In genomic region chr7:102572320-102573245, GRCh38 we compare ENCODE assay signal across 8 cellular contexts. TPM values are rescaled to one million over a fixed set of nuclear protein-coding genes. Genes with fewer than 3 reads are reported as not detected.
DNase-seq lines count a peak whose midpoint lies in the region; ATAC-seq, FAIRE-seq and TF ChIP-seq lines count a peak whose summit lies in the region.
"Not testable (repeated sequence)": the region's sequence is repeated elsewhere in the genome, so short reads cannot be mapped to it uniquely, and the experiment has no call there.

Gene POLR2J3 (minus strand): TSS chr7:102572583. CDS start chr7:102572521, 62 bp downstream.

- not testable (repeated sequence) for H2AFZ ChIP-seq in HepG2 (ENCODE audit: low read length); smooth muscle cell (ENCODE audit: low read depth)

- H3K27me3 ChIP-seq in duodenal mucosa (ENCODE audit: control insufficient read depth in 1 of 2, insufficient read depth in 2 of 2, low read length in 2 of 2); HepG2 (ENCODE audit: control insufficient read depth in 1 of 2, insufficient read depth in 2 of 2, low read length in 2 of 2); smooth muscle cell (ENCODE audit: low read depth); uterus: not testable (repeated sequence)

- not testable (repeated sequence) for H3K9me3 ChIP-seq in duodenal mucosa (ENCODE audit: control insufficient read depth in 1 of 2, low read length in 2 of 2); HepG2 (ENCODE audit: low read length); smooth muscle cell (replicated peaks; ENCODE audit: low read depth); uterus

- not testable (repeated sequence) for TF ChIP-seq EP300 in HepG2 (IDR thresholded peaks at IDR 0.05; ENCODE audit: low read depth in 2 of 2, low read length in 2 of 2)
- peak; percentile 61; the same call in 1 of the 2 replicates for TF ChIP-seq EP300 in HepG2 (CRISPR knock-in tag; IDR thresholded peaks at IDR 0.05; ENCODE audit: borderline replicate concordance)

- TF ChIP-seq CTCF in NB4 (IDR thresholded peaks at IDR 0.05; ENCODE audit: low read depth, low read length) (peak; percentile 50), HepG2 (CRISPR knock-in tag; IDR thresholded peaks at IDR 0.05) (peak; percentile 62), smooth muscle cell (IDR thresholded peaks at IDR 0.05; ENCODE audit: borderline replicate concordance, insufficient read depth, poor library complexity, severe bottlenecking) (peak; percentile 31), uterus (IDR thresholded peaks at IDR 0.05) (peak; percentile 49 to 62 (median 52))

- in situ Hi-C loops in HepG2 (cut with HindIII; ENCODE audit: extremely low pct_ligation_motif_present, low pct_unique_long_range_greater_than_20kb) = not testable (repeated sequence)

- H3F3A ChIP-seq in smooth muscle cell (ENCODE audit: low read depth) = not testable (repeated sequence)

- not testable (repeated sequence) for TF ChIP-seq POLR2A in NB4 (IDR thresholded peaks at IDR 0.05; ENCODE audit: extremely low read depth, insufficient read length); uterus (IDR thresholded peaks at IDR 0.05)
- TF ChIP-seq POLR2A in HepG2 (IDR thresholded peaks at IDR 0.05; ENCODE audit: insufficient read depth in 1 of 2, low read depth in 2 of 2, low read length in 2 of 2) = peak; percentile 46 to 52; a peak in 2 of 4 replicates

- peak within 1 kb of the TSS; percentile 71 for H3K4me3 ChIP-seq in NB4 (ENCODE audit: low read depth, low read length)
- H3K4me3 ChIP-seq in duodenal mucosa (ENCODE audit: low read depth in 1 of 2, low read length in 2 of 2) = peak within 1 kb of the TSS; percentile 56 to 74
- H3K4me3 ChIP-seq in HepG2 (replicated peaks in 1 of 3; ENCODE audit: insufficient read depth in 1 of 3, low read depth in 2 of 3, low read length in 3 of 3) = peak within 1 kb of the TSS; percentile 61 to 84 (median 72); a peak in 5 of 6 replicates
- H3K4me3 ChIP-seq in smooth muscle cell = peak within 1 kb of the TSS; percentile 56
- H3K4me3 ChIP-seq in uterus = peak within 1 kb of the TSS; percentile 61 to 79

- FAIRE-seq in HepG2 (lab: Jason Lieb, UNC) = not testable (repeated sequence)

- H3K4me2 ChIP-seq in HepG2 (ENCODE audit: low read depth, low read length) (0 out of 2 replicates have a peak within 1 kb of the TSS, but pooled peaks have one; percentile 39), smooth muscle cell (peak within 1 kb of the TSS; percentile 44)

- H3K79me2 ChIP-seq in HepG2 (ENCODE audit: insufficient read depth, low read length); smooth muscle cell (ENCODE audit: low read depth): not testable (repeated sequence)

- TSS peak; percentile 58 for BruUV-seq in HepG2 (replicated peaks; lab: Mats Ljungman, UMichigan)

- POLR2A ChIA-PET in HepG2 (lab: Yijun Ruan, JAX) = not testable (repeated sequence)

- peak; percentile 92 for ATAC-seq in GM18517 (IDR thresholded peaks at IDR 0.05; ENCODE audit: unreplicated experiment)
- ATAC-seq in HG02759 (IDR thresholded peaks at IDR 0.05; ENCODE audit: unreplicated experiment) = peak; percentile 93
- peak; percentile 87 for ATAC-seq in HepG2

- not testable (repeated sequence) for TF ChIP-seq RAD21 in HepG2 (CRISPR knock-in tag; IDR thresholded peaks at IDR 0.05)

- H3K36me3 ChIP-seq in duodenal mucosa (ENCODE audit: control insufficient read depth in 1 of 2, insufficient read depth in 2 of 2, low read length in 2 of 2); HepG2 (replicated peaks in 1 of 2; ENCODE audit: control insufficient read depth in 1 of 2, insufficient read depth in 2 of 2, low read length in 2 of 2); smooth muscle cell (ENCODE audit: low read depth); uterus: not testable (repeated sequence)

- under 1% methylated on average over 33 of the region's 61 CpGs for WGBS in HepG2 (ENCODE audit: low lambda C conversion rate)
- WGBS in smooth muscle cell (ENCODE audit: low lambda C conversion rate) = under 1% methylated on average over 35 of the region's 61 CpGs

- H3K4me1 ChIP-seq in duodenal mucosa (ENCODE audit: control insufficient read depth in 1 of 2, insufficient read depth in 2 of 2, low read length in 2 of 2); HepG2 (ENCODE audit: insufficient read depth, low read length); smooth muscle cell (ENCODE audit: low read depth); uterus: not testable (repeated sequence)

- DNase-seq in NB4 (ENCODE audit: low read depth) (peak; percentile 96), HepG2 (ENCODE audit: low spot score) (peak; percentile 85), uterus (peak; percentile 93 to 100)
- DNase-seq in activated CD8-positive, alpha-beta memory T cell treated with anti-CD3 and anti-CD28 coated beads, Interleukin-2, amount 50 U/mL, for 1 hour (ENCODE audit: extremely low read depth) = peak; percentile 75
- DNase-seq in smooth muscle cell (lab: John Stamatoyannopoulos, UW; ENCODE audit: unreplicated experiment) = not testable (repeated sequence)

- H3K27ac ChIP-seq in duodenal mucosa (ENCODE audit: low read depth, low read length); smooth muscle cell (ENCODE audit: low read depth): not testable (repeated sequence)
- H3K27ac ChIP-seq in HepG2 (ENCODE audit: extremely low read length, insufficient read depth, low read length) (peak within 1 kb of the TSS; percentile 54), uterus (peak within 1 kb of the TSS; percentile 66 to 71)

- peak within 1 kb of the TSS; percentile 33 to 66 for H3K9ac ChIP-seq in duodenal mucosa (ENCODE audit: low read depth in 1 of 2, low read length in 2 of 2)
- H3K9ac ChIP-seq in HepG2 (ENCODE audit: insufficient read depth, low read depth, low read length) = peak within 1 kb of the TSS; percentile 82
- H3K9ac ChIP-seq in smooth muscle cell (ENCODE audit: low read depth) = not testable (repeated sequence)

- CTCF ChIA-PET in HepG2 (lab: Yijun Ruan, JAX; ENCODE audit: low intra/inter-chr PET ratio, low total read pairs) = not testable (repeated sequence)

- H4K20me1 ChIP-seq in HepG2 (ENCODE audit: insufficient read depth, low read length); smooth muscle cell (ENCODE audit: low read depth): not testable (repeated sequence)

- intact Hi-C loops in HepG2 (cut with micrococcal nuclease; ENCODE audit: unreplicated experiment); uterus (cut with DNase I; ENCODE audit: low total_unique reads): not testable (repeated sequence)

TF ChIP-seq in HepG2, 621 proteins besides CTCF, POLR2A, EP300 and RAD21 (continues in another document):
- TF ChIP-seq, protein P1, sequence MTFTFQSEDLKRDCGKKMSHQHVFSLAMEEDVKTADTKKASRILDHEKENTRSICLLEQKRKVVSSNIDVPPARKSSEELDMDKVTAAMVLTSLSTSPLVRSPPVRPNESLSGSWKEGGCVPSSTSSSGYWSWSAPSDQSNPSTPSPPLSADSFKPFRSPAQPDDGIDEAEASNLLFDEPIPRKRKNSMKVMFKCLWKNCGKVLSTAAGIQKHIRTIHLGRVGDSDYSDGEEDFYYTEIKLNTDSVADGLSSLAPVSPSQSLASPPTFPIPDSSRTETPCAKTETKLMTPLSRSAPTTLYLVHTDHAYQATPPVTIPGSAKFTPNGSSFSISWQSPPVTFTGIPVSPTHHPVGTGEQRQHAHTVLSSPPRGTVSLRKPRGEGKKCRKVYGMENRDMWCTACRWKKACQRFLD (CRISPR knock-in tag; IDR thresholded peaks at IDR 0.05; ENCODE audit: borderline replicate concordance) = 0 out of 2 replicates have a peak, but pooled peaks have one; percentile 51
- TF ChIP-seq, protein P2, sequence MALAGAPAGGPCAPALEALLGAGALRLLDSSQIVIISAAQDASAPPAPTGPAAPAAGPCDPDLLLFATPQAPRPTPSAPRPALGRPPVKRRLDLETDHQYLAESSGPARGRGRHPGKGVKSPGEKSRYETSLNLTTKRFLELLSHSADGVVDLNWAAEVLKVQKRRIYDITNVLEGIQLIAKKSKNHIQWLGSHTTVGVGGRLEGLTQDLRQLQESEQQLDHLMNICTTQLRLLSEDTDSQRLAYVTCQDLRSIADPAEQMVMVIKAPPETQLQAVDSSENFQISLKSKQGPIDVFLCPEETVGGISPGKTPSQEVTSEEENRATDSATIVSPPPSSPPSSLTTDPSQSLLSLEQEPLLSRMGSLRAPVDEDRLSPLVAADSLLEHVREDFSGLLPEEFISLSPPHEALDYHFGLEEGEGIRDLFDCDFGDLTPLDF (CRISPR knock-in tag; IDR thresholded peaks at IDR 0.05) = 0 out of 2 replicates have a peak, but pooled peaks have one; percentile 46
- TF ChIP-seq KAT8 (CRISPR knock-in tag; IDR thresholded peaks at IDR 0.05) = peak; percentile 95

RNA-seq across cellular contexts. Expression of gene POLR2J3, which starts in this region (rescaled TPM):
- total RNA-seq in HepG2 (2016; rRNA removed; fragmentation: Illumina TruSeq; extraction: Trizol) (24.0 and 28.0 TPM in 2 replicates), smooth muscle cell (2.8 and 6.5 TPM in 2 replicates), uterus (10 to 100 TPM in 2 of 4 donors, 1 to 10 TPM in 1, under 1 TPM in 1; 0.77 to 50.7 (median 17.1) TPM)
- total RNA-seq in HepG2 (2016; cell fraction: cytosol; rRNA removed; fragmentation: Illumina TruSeq; extraction: Trizol; ENCODE audit: low read depth) = 10.8 and 23.0 TPM in 2 replicates
- total RNA-seq in HepG2 (2016; cell fraction: insoluble cytoplasmic fraction; rRNA removed; fragmentation: Illumina TruSeq; extraction: Trizol) = 21.8 and 29.9 TPM in 2 replicates
- 17.9 and 21.3 TPM in 2 replicates for total RNA-seq in HepG2 (2016; cell fraction: membrane; rRNA removed; fragmentation: Illumina TruSeq; extraction: Trizol)
- total RNA-seq in HepG2 (2016; cell fraction: nucleus; rRNA removed; fragmentation: Illumina TruSeq; extraction: Trizol) = 30.5 and 36.9 TPM in 2 replicates
- polyA plus RNA-seq in HepG2 (2011; rRNA removed) (34.2 and 36.5 TPM in 2 replicates), smooth muscle cell (50.2 and 54.2 TPM in 2 replicates)
- polyA plus RNA-seq in HepG2 (2011; cell fraction: cytosol; rRNA removed) = 22.6 and 27.8 TPM in 2 replicates
- polyA plus RNA-seq in HepG2 (2011; cell fraction: nucleus; rRNA removed) = 62.0 and 82.7 TPM in 2 replicates
- 27.2 and 53.4 TPM in 2 replicates for polyA plus RNA-seq in HepG2 (2012)
- 109 and 153 TPM in 2 replicates for polyA plus RNA-seq in HepG2 (2016; cell fraction: cytosol; fragmentation: Illumina TruSeq; extraction: Trizol; ENCODE audit: low read depth)
- polyA plus RNA-seq in HepG2 (2016; cell fraction: insoluble cytoplasmic fraction; fragmentation: Illumina TruSeq; extraction: Trizol; ENCODE audit: low read depth) = 73.3 and 86.7 TPM in 2 replicates
- polyA plus RNA-seq in HepG2 (2016; cell fraction: membrane; fragmentation: Illumina TruSeq; extraction: Trizol; ENCODE audit: low read depth) = 146 and 148 TPM in 2 replicates
- polyA plus RNA-seq in HepG2 (2016; cell fraction: nucleus; fragmentation: Illumina TruSeq; extraction: Trizol; ENCODE audit: insufficient read depth, low read depth) = 91.6 and 110 TPM in 2 replicates
- polyA minus RNA-seq in HepG2 (2011; rRNA and poly(A)+ RNA removed; ENCODE audit: low replicate concordance) = 31.6 and 86.9 TPM in 2 replicates
- polyA minus RNA-seq in HepG2 (2011; cell fraction: cytosol; rRNA and poly(A)+ RNA removed) = 11.1 and 12.8 TPM in 2 replicates
- polyA minus RNA-seq in HepG2 (2011; cell fraction: nucleus; rRNA and poly(A)+ RNA removed) = 80.6 and 112 TPM in 2 replicates
